In the genomic region with DNA sequence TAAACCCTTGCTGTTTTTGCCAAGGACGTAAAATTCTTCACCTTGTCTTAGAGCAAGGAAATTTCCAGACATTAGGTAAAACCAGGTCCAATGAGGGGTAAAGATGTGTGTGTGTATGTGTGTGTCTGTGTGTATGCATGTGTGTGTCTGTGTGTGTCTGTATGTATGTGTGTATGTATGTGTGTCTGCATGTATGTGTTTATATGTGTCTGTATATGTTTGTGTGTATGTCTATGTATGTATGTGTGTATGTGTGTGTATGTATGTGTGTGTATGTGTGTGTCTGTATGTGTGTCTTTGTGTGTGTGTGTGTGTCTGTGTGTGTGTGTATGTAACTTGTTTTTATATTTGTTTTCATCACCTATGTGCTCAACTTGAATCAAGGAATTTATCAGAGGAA, we compare ENCODE assay signal across 22 cellular contexts.
"Had no signal": no experiment of that assay in that cellular context is flagged by ENCODE, and none has a peak within 500 bp of the region (broad histone marks: within the 10 kb centered on the region; RNA-seq: fewer than 3 reads in every experiment).

No MANE protein-coding gene starts in this region.

- FAIRE-seq: RCC 7860 had no signal

- H3K27ac ChIP-seq: SJSA1, SK-N-MC had no signal

- H3K4me1 ChIP-seq: SJSA1 had no signal

- H3K9me3 ChIP-seq: MG63, SJSA1 had no signal

- H3K4me3 ChIP-seq: MG63, SJSA1, SK-N-MC had no signal

- DNase-seq: Karpas-422, KG1, MG63, NCI-H1092, NCI-H1105 treated with DMSO at 0.1 percent for 48 hours, NCI-H1417 treated with DMSO at 0.1 percent for 48 hours, NCI-H146, NCI-H1694 treated with DMSO at 0.1 percent for 48 hours, NCI-H1930, NCI-H2081, NCI-H2107, NCI-H2227 treated with DMSO at 0.1 percent for 48 hours, NCI-H524, NCI-H526 treated with DMSO at 0.1 percent for 48 hours, NCI-H774, Right ventricle myocardium superior, RPMI8226, SIG-M5, T-helper 1 cell had no signal

- H3K36me3 ChIP-seq: MG63, SJSA1 had no signal
